In genomic region chr2:152396051-152396511, GRCh38 we compare ENCODE assay signal across 13 cellular contexts.
DNase-seq lines count a peak whose midpoint lies in the region; ATAC-seq, FAIRE-seq and TF ChIP-seq lines count a peak whose summit lies in the region.
"Had no signal": no experiment of that assay in that cellular context is flagged by ENCODE, and none has a peak within 500 bp of the region (broad histone marks: within the 10 kb centered on the region; RNA-seq: fewer than 3 reads in every experiment).

No MANE protein-coding gene starts in this region.

- FAIRE-seq in A204.1 (lab: Jason Lieb, UNC): peak; percentile 87

- H3K9me3 ChIP-seq in adipocyte (ENCODE audit: control insufficient read depth, low read length) (no peaks in the 10 kb centered on the region), heart left ventricle (no peaks in the 10 kb centered on the region)

- 78 to 82% (median 80%) methylated on average over 4 of the region's 4 CpGs for WGBS in heart left ventricle, 4 donors

- peak overlapping the region in 7 of 12 donors; percentile 27 to 73 (median 60) for H3K27ac ChIP-seq in heart left ventricle
- no peak overlapping the region for H3K27ac ChIP-seq in rectal smooth muscle tissue (ENCODE audit: low read depth, low read length)

- no peak for TF ChIP-seq CTCF in heart left ventricle (IDR thresholded peaks at IDR 0.05)

- TF ChIP-seq POLR2A in heart left ventricle (IDR thresholded peaks at IDR 0.05): no peak

- H3K36me3 ChIP-seq in adipocyte (ENCODE audit: control insufficient read depth, insufficient read depth, low read length, severe bottlenecking) (no peaks in the 10 kb centered on the region), heart left ventricle (no peaks in the 10 kb centered on the region), rectal smooth muscle tissue (ENCODE audit: control insufficient read depth, insufficient read depth, low read length) (no peaks in the 10 kb centered on the region), H7 (replicated peaks; ENCODE audit: control insufficient read depth, insufficient read depth, low read length) (no peaks in the 10 kb centered on the region)

- ATAC-seq in heart left ventricle: peak in 2 of 4 donors; percentile 28 to 31
- ATAC-seq in GM21723 (IDR thresholded peaks at IDR 0.05; ENCODE audit: unreplicated experiment): no peak

- intact Hi-C loops in heart left ventricle (cut with DNase I): no loop called here

- DNase-seq in adipocyte (ENCODE audit: low read depth) (peak; percentile 70), heart left ventricle (no peak), H7 (no peak), NAMALWA (ENCODE audit: low spot score) (no peak), NCI-H2081 treated with DMSO at 0.1 percent for 48 hours (lab: John Stamatoyannopoulos, UW) (no peak)
- DNase-seq: ACHN; activated naive CD8-positive, alpha-beta T cell treated with anti-CD3 and anti-CD28 coated beads, Interleukin-2, amount 10 ng/mL, durations not matched to agents 7 days and 5 days; DMS79; effector memory CD4-positive, alpha-beta T cell; stimulated activated naive CD4-positive, alpha-beta T cell treated with Interleukin-2 at 50 U/mL for 16 hours had no signal

- peak overlapping the region; percentile 76 for H3K4me3 ChIP-seq in adipocyte (ENCODE audit: low read length)
- H3K4me3 ChIP-seq in heart left ventricle: peak overlapping the region in 8 of 12 donors; percentile 10 to 51 (median 27)
- H3K4me3 ChIP-seq in rectal smooth muscle tissue (ENCODE audit: low read length): peak overlapping the region; percentile 2
- H3K4me3 ChIP-seq in H7 (ENCODE audit: insufficient read depth, low read depth, low read length): no peak overlapping the region

- H3K4me1 ChIP-seq in adipocyte (ENCODE audit: control insufficient read depth, insufficient read depth, low read length) (peaks cover 25% of the 10 kb centered on the region), heart left ventricle (peaks cover 0 to 26% (median 0%) of the 10 kb centered on the region in 12 donors), rectal smooth muscle tissue (ENCODE audit: control insufficient read depth, insufficient read depth, low read length) (peaks cover 11% of the 10 kb centered on the region)

- H3K9ac ChIP-seq in adipocyte (ENCODE audit: low read length): peak overlapping the region; percentile 73
- no peak overlapping the region for H3K9ac ChIP-seq in rectal smooth muscle tissue (ENCODE audit: low read length)

- H3K27me3 ChIP-seq in adipocyte (replicated peaks; ENCODE audit: control insufficient read depth, insufficient read depth, low read length): no peaks in the 10 kb centered on the region
- H3K27me3 ChIP-seq in heart left ventricle: no peaks in the 10 kb centered on the region
- no peaks in the 10 kb centered on the region for H3K27me3 ChIP-seq in rectal smooth muscle tissue (ENCODE audit: control insufficient read depth, insufficient read depth, low read length)
- no peaks in the 10 kb centered on the region for H3K27me3 ChIP-seq in H7 (ENCODE audit: control insufficient read depth, insufficient read depth, low read length)
